ENCODE assay signal across 13 cellular contexts in the genomic region with DNA sequence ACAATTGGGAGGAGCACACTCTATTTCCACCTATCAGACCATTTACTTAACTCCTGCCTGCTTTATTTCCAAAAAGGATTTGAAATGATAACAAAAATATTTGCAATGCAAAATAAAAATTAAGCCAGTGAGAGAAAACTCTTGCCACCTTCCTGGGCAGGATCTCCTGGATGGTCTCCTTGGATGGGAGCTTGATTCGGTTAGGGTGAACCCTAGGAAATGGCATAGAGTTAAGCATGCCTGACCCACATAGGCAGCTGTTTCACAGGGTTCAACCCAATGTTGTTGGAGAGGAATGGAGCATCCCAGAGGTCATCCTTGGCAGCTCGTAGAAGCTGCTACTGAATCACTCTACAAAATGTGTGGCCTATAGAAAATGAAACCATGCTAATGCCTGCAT.
DNase-seq lines count a peak whose midpoint lies in the region; ATAC-seq, FAIRE-seq and TF ChIP-seq lines count a peak whose summit lies in the region.
"Had no signal": no experiment of that assay in that cellular context is flagged by ENCODE, and none has a peak within 500 bp of the region (broad histone marks: within the 10 kb centered on the region; RNA-seq: fewer than 3 reads in every experiment).

No MANE protein-coding gene starts in this region.

- TF ChIP-seq CTCF in PC-3 (conservative IDR thresholded peaks at IDR 0.05; ENCODE audit: low read depth, low read length), result no peak
- TF ChIP-seq CTCF in smooth muscle cell (IDR thresholded peaks at IDR 0.05; ENCODE audit: borderline replicate concordance, insufficient read depth, poor library complexity, severe bottlenecking), result no peak

- H3K27ac ChIP-seq in PC-3 (ENCODE audit: low read length), result peak overlapping the region; percentile 92
- peak overlapping the region; percentile 81 for H3K27ac ChIP-seq in smooth muscle cell (ENCODE audit: low read depth)

- H3K27ac Mint-ChIP-seq in activated CD4-positive, alpha-beta T cell treated with anti-CD3 and anti-CD28 coated beads for 36 hours, result peak overlapping the region; percentile 19
- peak overlapping the region; percentile 83 to 95 for H3K27ac Mint-ChIP-seq in effector memory CD8-positive, alpha-beta T cell

- H3K36me3 ChIP-seq in PC-3 (ENCODE audit: low read depth, low read length) (peaks cover 65% of the 10 kb centered on the region), smooth muscle cell (ENCODE audit: low read depth) (no peaks in the 10 kb centered on the region)
- H3K36me3 ChIP-seq: thyroid gland had no signal

- H3K27me3 ChIP-seq in PC-3 (ENCODE audit: low read length) (no peaks in the 10 kb centered on the region), smooth muscle cell (ENCODE audit: low read depth) (no peaks in the 10 kb centered on the region)
- H3K27me3 ChIP-seq: thyroid gland had no signal

- H3K9me3 ChIP-seq in PC-3 (ENCODE audit: low read length) (no peaks in the 10 kb centered on the region), smooth muscle cell (replicated peaks; ENCODE audit: low read depth) (no peaks in the 10 kb centered on the region)
- H3K9me3 ChIP-seq: thyroid gland had no signal

- H3K4me3 Mint-ChIP-seq in activated CD4-positive, alpha-beta T cell treated with anti-CD3 and anti-CD28 coated beads for 36 hours, result no peak overlapping the region
- no peak overlapping the region for H3K4me3 Mint-ChIP-seq in effector memory CD8-positive, alpha-beta T cell
- H3K4me3 Mint-ChIP-seq: brain had no signal

- H3K4me2 ChIP-seq in PC-3 (ENCODE audit: low read length) (peak overlapping the region; percentile 71; the same call in 1 of the 2 replicates), smooth muscle cell (no peak overlapping the region)

- H3K4me1 Mint-ChIP-seq in activated CD4-positive, alpha-beta T cell treated with anti-CD3 and anti-CD28 coated beads for 36 hours, result peaks cover 81% of the 10 kb centered on the region
- H3K4me1 Mint-ChIP-seq in effector memory CD8-positive, alpha-beta T cell (ENCODE audit: low read depth in 2 of 2), result peaks cover 35 to 69% of the 10 kb centered on the region in 2 donors

- 94% methylated on average over 2 of the region's 2 CpGs for WGBS in smooth muscle cell (ENCODE audit: low lambda C conversion rate)

- FAIRE-seq in HTR-8/SVneo (lab: Jason Lieb, UNC), result no peak

- POLR2A ChIA-PET in activated CD4-positive, alpha-beta T cell treated with anti-CD3 and anti-CD28 coated beads for 36 hours (lab: Charles Lee), result no interaction called here
- POLR2A ChIA-PET in PC-3 (lab: Charles Lee; ENCODE audit: unreplicated experiment), result no interaction called here

- H3K9ac ChIP-seq in PC-3 (ENCODE audit: low read length) (0 out of 2 replicates have a peak overlapping the region, but pooled peaks have one; percentile 57), smooth muscle cell (ENCODE audit: low read depth) (no peak overlapping the region)

- intact Hi-C loops in activated CD4-positive, alpha-beta T cell treated with anti-CD3 and anti-CD28 coated beads for 36 hours (cut with DNase I, micrococcal nuclease), result loop anchor here (5.0 kb wide), 2 partner anchors 483 to 493 kb away; no protein-coding TSS in a partner anchor
- intact Hi-C loops in PC-3 (cut with micrococcal nuclease), result loop anchor here (10.0 kb wide), 1 partner anchor 675 kb away; no protein-coding TSS in a partner anchor

- H3K4me3 ChIP-seq in PC-3 (ENCODE audit: low read length), result no peak overlapping the region
- no peak overlapping the region for H3K4me3 ChIP-seq in smooth muscle cell
- H3K4me3 ChIP-seq: thyroid gland had no signal

- H4K20me1 ChIP-seq in PC-3 (ENCODE audit: low read length) (no peaks in the 10 kb centered on the region), smooth muscle cell (ENCODE audit: low read depth) (no peaks in the 10 kb centered on the region)

- H3F3A ChIP-seq in PC-3 (ENCODE audit: low read length, unreplicated experiment) (peaks cover 5% of the 10 kb centered on the region), smooth muscle cell (ENCODE audit: low read depth) (peaks cover 10% of the 10 kb centered on the region)

- no peak for DNase-seq in activated CD4-positive, alpha-beta T cell treated with anti-CD3 and anti-CD28 coated beads for 36 hours
- DNase-seq in activated CD4-positive, alpha-beta T cell treated with anti-CD3 and anti-CD28 coated beads for 1 hour, result no peak
- DNase-seq in PC-3 (no peak), smooth muscle cell (lab: John Stamatoyannopoulos, UW; ENCODE audit: unreplicated experiment) (no peak), occipital lobe (lab: John Stamatoyannopoulos, UW) (no peak), HTR-8/SVneo (ENCODE audit: insufficient read length, low spot score) (no peak)
- DNase-seq in effector memory CD8-positive, alpha-beta T cell, result no peak
- DNase-seq: ACHN, foreskin melanocyte, NCI-H146, thyroid gland had no signal

- no peaks in the 10 kb centered on the region for H3K9me2 ChIP-seq in PC-3 (replicated peaks; ENCODE audit: low read length)

- CTCF ChIA-PET in activated CD4-positive, alpha-beta T cell treated with anti-CD3 and anti-CD28 coated beads for 36 hours (lab: Charles Lee), result interaction anchor here (1.6 kb wide), 1 partner anchor 23 kb away, joined by 7 read pairs; no protein-coding TSS in a partner anchor
- CTCF ChIA-PET in PC-3 (lab: Charles Lee), result no interaction called here

- no peak for ATAC-seq in activated CD4-positive, alpha-beta T cell treated with anti-CD3 and anti-CD28 coated beads for 36 hours
- ATAC-seq in PC-3 (no peak), GM21381 (IDR thresholded peaks at IDR 0.05; ENCODE audit: unreplicated experiment) (no peak)
- no peak for ATAC-seq in effector memory CD8-positive, alpha-beta T cell (replicated peaks)

- no peaks in the 10 kb centered on the region for H3K9me3 Mint-ChIP-seq in activated CD4-positive, alpha-beta T cell treated with anti-CD3 and anti-CD28 coated beads for 36 hours (ENCODE audit: low read depth)
- no peaks in the 10 kb centered on the region for H3K9me3 Mint-ChIP-seq in effector memory CD8-positive, alpha-beta T cell
- H3K9me3 Mint-ChIP-seq: brain had no signal

- H3K4me1 ChIP-seq in PC-3 (ENCODE audit: insufficient read depth, low read length), result peaks cover 49% of the 10 kb centered on the region
- no peaks in the 10 kb centered on the region for H3K4me1 ChIP-seq in smooth muscle cell (ENCODE audit: low read depth)

- no peaks in the 10 kb centered on the region for H3K27me3 Mint-ChIP-seq in activated CD4-positive, alpha-beta T cell treated with anti-CD3 and anti-CD28 coated beads for 36 hours
- no peaks in the 10 kb centered on the region for H3K27me3 Mint-ChIP-seq in effector memory CD8-positive, alpha-beta T cell

- H2AFZ ChIP-seq in PC-3 (ENCODE audit: low read length), result no peak overlapping the region
- no peak overlapping the region for H2AFZ ChIP-seq in smooth muscle cell (ENCODE audit: low read depth)

- peaks cover 75% of the 10 kb centered on the region for H3K36me3 Mint-ChIP-seq in activated CD4-positive, alpha-beta T cell treated with anti-CD3 and anti-CD28 coated beads for 36 hours (ENCODE audit: low read depth)
- H3K36me3 Mint-ChIP-seq in effector memory CD8-positive, alpha-beta T cell (ENCODE audit: insufficient read depth), result peaks cover 69% of the 10 kb centered on the region

- peaks cover 38% of the 10 kb centered on the region for H3K79me2 ChIP-seq in PC-3 (ENCODE audit: low read length)
- H3K79me2 ChIP-seq in smooth muscle cell (ENCODE audit: low read depth), result peaks cover 4% of the 10 kb centered on the region

- BruUV-seq in PC-3 (replicated peaks; lab: Mats Ljungman, UMichigan), result no TSS peak
